7 cellular contexts compared by ENCODE assay signal in genomic region chr1:100855116-100855515, GRCh38. TPM values are rescaled to one million over a fixed set of nuclear protein-coding genes. Genes with fewer than 3 reads are reported as not detected.
A peak's percentile ranks its signal among the peaks of the same experiment; 100 is the strongest.
DNase-seq lines count a peak whose midpoint lies in the region; TF ChIP-seq lines count a peak whose summit lies in the region.
"Not testable (repeated sequence)": the region's sequence is repeated elsewhere in the genome, so short reads cannot be mapped to it uniquely, and the experiment has no call there.

No MANE protein-coding gene starts in this region.

- dilution Hi-C loops in mammary epithelial cell (cut with HindIII; ENCODE audit: low sequenced_read_pairs), result not testable (repeated sequence)

- H3F3A ChIP-seq in GM23248 (ENCODE audit: insufficient read depth), result not testable (repeated sequence)

- not testable (repeated sequence) for H3K36me3 ChIP-seq in GM23248 (ENCODE audit: low read depth); adipocyte (ENCODE audit: control insufficient read depth, insufficient read depth, low read length, severe bottlenecking); mammary epithelial cell (ENCODE audit: insufficient read depth, low read length); fibroblast of lung (ENCODE audit: control insufficient read depth, insufficient read depth, low read length)

- DNase-seq in AG04449 (ENCODE audit: low read depth, low spot score), result peak; percentile 46
- peak; percentile 56 for DNase-seq in GM23248
- peak; percentile 21 for DNase-seq in NCI-H226
- peak; percentile 32 for DNase-seq in adipocyte (ENCODE audit: low read depth)
- DNase-seq in mammary epithelial cell, result peak; percentile 39
- peak; percentile 23 to 83 for DNase-seq in fibroblast of lung (ENCODE audit: low read depth in 2 of 2)
- DNase-seq in foreskin melanocyte, result peak; percentile 20

- not testable (repeated sequence) for H3K9me3 ChIP-seq in GM23248 (ENCODE audit: low read depth); adipocyte (ENCODE audit: control insufficient read depth, low read length); mammary epithelial cell (replicated peaks; ENCODE audit: insufficient read depth, low read length); fibroblast of lung (ENCODE audit: control insufficient read depth, insufficient read depth, low read depth, low read length)

- CTCF ChIA-PET in AG04449 (lab: Yijun Ruan, JAX), result interaction anchor here (1.4 to 2.5 kb wide), 3 partner anchors 9 to 392 kb away, joined by 3 to 11 read pairs (median 7); no protein-coding TSS in a partner anchor
- CTCF ChIA-PET in mammary epithelial cell (lab: Charles Lee; ENCODE audit: low non-redundant PET), result not testable (repeated sequence)

- BruUV-seq in mammary epithelial cell (replicated peaks; lab: Mats Ljungman, UMichigan), result not testable (repeated sequence)

- H3K27me3 ChIP-seq in GM23248 (replicated peaks; ENCODE audit: insufficient read depth); adipocyte (replicated peaks; ENCODE audit: control insufficient read depth, insufficient read depth, low read length); mammary epithelial cell (ENCODE audit: insufficient read depth, low read length); fibroblast of lung (ENCODE audit: control insufficient read depth, insufficient read depth, low read length): not testable (repeated sequence)

- not testable (repeated sequence) for H2AFZ ChIP-seq in GM23248; mammary epithelial cell (ENCODE audit: low read depth, low read length); fibroblast of lung (ENCODE audit: low read length)

- not testable (repeated sequence) for H3K4me3 ChIP-seq in AG04449 (ENCODE audit: low read depth, low read length); GM23248; adipocyte (ENCODE audit: low read length); mammary epithelial cell (replicated peaks in 1 of 3; ENCODE audit: insufficient read depth in 1 of 3, low read depth in 2 of 3, low read length in 3 of 3); fibroblast of lung (replicated peaks in 1 of 4; ENCODE audit: control extremely low read depth in 1 of 4, insufficient read depth in 1 of 4, low read depth in 3 of 4, low read length in 4 of 4)

- in situ Hi-C loops in GM23248 (cut with MboI), result not testable (repeated sequence)
- in situ Hi-C loops in mammary epithelial cell (cut with MboI; ENCODE audit: low sequenced_read_pairs in 2 of 2), result loop anchor here in 1 of 2 donors (25.0 kb wide), 1 partner anchor 1043 kb away; no protein-coding TSS in a partner anchor

- not testable (repeated sequence) for TF ChIP-seq CTCF in AG04449 (IDR thresholded peaks at IDR 0.05; ENCODE audit: insufficient read depth, low read length, missing control alignments); mammary epithelial cell (conservative IDR thresholded peaks at IDR 0.05 in 1 of 2, IDR thresholded peaks at IDR 0.05 in 1 of 2; ENCODE audit: extremely low read depth in 1 of 2, insufficient read depth in 1 of 2, low read depth in 1 of 2, low read length in 2 of 2); fibroblast of lung (conservative IDR thresholded peaks at IDR 0.05 in 1 of 2, IDR thresholded peaks at IDR 0.05 in 1 of 2; ENCODE audit: low read depth in 1 of 2, low read length in 2 of 2)

- not testable (repeated sequence) for H3K79me2 ChIP-seq in GM23248 (ENCODE audit: insufficient read depth); mammary epithelial cell (ENCODE audit: insufficient read depth, low read length); fibroblast of lung (ENCODE audit: control insufficient read depth, insufficient read depth, low read length)

- not testable (repeated sequence) for H3K9me2 ChIP-seq in GM23248 (ENCODE audit: insufficient read depth)

- H3K4me1 ChIP-seq in GM23248 (ENCODE audit: insufficient read depth), result peaks cover 15% of the 10 kb centered on the region
- not testable (repeated sequence) for H3K4me1 ChIP-seq in adipocyte (ENCODE audit: control insufficient read depth, insufficient read depth, low read length); mammary epithelial cell (ENCODE audit: insufficient read depth, low read length); fibroblast of lung (ENCODE audit: control insufficient read depth, extremely low read depth, insufficient read depth, low read length)

- not testable (repeated sequence) for H3K9ac ChIP-seq in GM23248; adipocyte (ENCODE audit: low read length); mammary epithelial cell (ENCODE audit: insufficient read depth, low read length); fibroblast of lung (ENCODE audit: insufficient read depth, low read length)

- not testable (repeated sequence) for H4K20me1 ChIP-seq in GM23248 (ENCODE audit: insufficient read depth); mammary epithelial cell (ENCODE audit: insufficient read depth, low read length); fibroblast of lung (ENCODE audit: control insufficient read depth, extremely low read depth, insufficient read depth, low read length)

- intact Hi-C loops in mammary epithelial cell (cut with micrococcal nuclease), result not testable (repeated sequence)

- H3K4me2 ChIP-seq in GM23248 (ENCODE audit: unreplicated experiment); fibroblast of lung (ENCODE audit: extremely low read depth, insufficient read depth, low read length): not testable (repeated sequence)
- peak overlapping the region; percentile 3 for H3K4me2 ChIP-seq in mammary epithelial cell (ENCODE audit: insufficient read depth, low read depth, low read length)

- POLR2A ChIA-PET in AG04449 (lab: Yijun Ruan, JAX), result not testable (repeated sequence)

- peak overlapping the region; percentile 9; the same call in 1 of the 2 replicates for H3K27ac ChIP-seq in GM23248
- not testable (repeated sequence) for H3K27ac ChIP-seq in mammary epithelial cell (ENCODE audit: insufficient read depth, low read depth, low read length); fibroblast of lung (ENCODE audit: insufficient read depth, low read length)

RNA-seq across cellular contexts. Expression of gene EXTL2, which starts 39.5 kb away (rescaled TPM):
- 51.9 and 52.2 TPM in 2 replicates for total RNA-seq in GM23248 (2014; rRNA removed; shearing (Covaris generic))
- polyA plus RNA-seq in GM23248 (2016; fragmentation: Nextera tagmentation; extraction: Ambion mirVana) (54.6 and 56.3 TPM in 2 replicates), mammary epithelial cell (11.7 TPM), fibroblast of lung (25.2 and 43.7 TPM in 2 replicates)
- total RNA-seq in mammary epithelial cell (10 to 100 TPM; 12.1 to 18.2 TPM), fibroblast of lung (18.5 and 22.1 TPM in 2 replicates)
- polyA minus RNA-seq in mammary epithelial cell (6.5 TPM), fibroblast of lung (ENCODE audit: low replicate concordance) (2.3 and 3.8 TPM in 2 replicates)
- 14.9 and 21.1 TPM in 2 replicates for polyA plus RNA-seq in fibroblast of lung (2012)

RNA-seq across cellular contexts. Expression of gene SLC30A7, which starts 40.8 kb away (rescaled TPM):
- 65.7 and 75.2 TPM in 2 replicates for total RNA-seq in GM23248 (2014; rRNA removed; shearing (Covaris generic))
- polyA plus RNA-seq in GM23248 (2016; fragmentation: Nextera tagmentation; extraction: Ambion mirVana) (35.2 and 38.0 TPM in 2 replicates), mammary epithelial cell (13.7 TPM), fibroblast of lung (24.7 and 37.4 TPM in 2 replicates)
- total RNA-seq in mammary epithelial cell (10 to 100 TPM; 46.1 to 81.7 TPM), fibroblast of lung (23.1 and 26.7 TPM in 2 replicates)
- polyA minus RNA-seq in mammary epithelial cell (57.2 TPM), fibroblast of lung (ENCODE audit: low replicate concordance) (20.5 and 33.1 TPM in 2 replicates)
- polyA plus RNA-seq in fibroblast of lung (2012), result 8.9 and 14.9 TPM in 2 replicates
